Comparison of ENCODE assay signal across 1 cellular context in the genomic region with DNA sequence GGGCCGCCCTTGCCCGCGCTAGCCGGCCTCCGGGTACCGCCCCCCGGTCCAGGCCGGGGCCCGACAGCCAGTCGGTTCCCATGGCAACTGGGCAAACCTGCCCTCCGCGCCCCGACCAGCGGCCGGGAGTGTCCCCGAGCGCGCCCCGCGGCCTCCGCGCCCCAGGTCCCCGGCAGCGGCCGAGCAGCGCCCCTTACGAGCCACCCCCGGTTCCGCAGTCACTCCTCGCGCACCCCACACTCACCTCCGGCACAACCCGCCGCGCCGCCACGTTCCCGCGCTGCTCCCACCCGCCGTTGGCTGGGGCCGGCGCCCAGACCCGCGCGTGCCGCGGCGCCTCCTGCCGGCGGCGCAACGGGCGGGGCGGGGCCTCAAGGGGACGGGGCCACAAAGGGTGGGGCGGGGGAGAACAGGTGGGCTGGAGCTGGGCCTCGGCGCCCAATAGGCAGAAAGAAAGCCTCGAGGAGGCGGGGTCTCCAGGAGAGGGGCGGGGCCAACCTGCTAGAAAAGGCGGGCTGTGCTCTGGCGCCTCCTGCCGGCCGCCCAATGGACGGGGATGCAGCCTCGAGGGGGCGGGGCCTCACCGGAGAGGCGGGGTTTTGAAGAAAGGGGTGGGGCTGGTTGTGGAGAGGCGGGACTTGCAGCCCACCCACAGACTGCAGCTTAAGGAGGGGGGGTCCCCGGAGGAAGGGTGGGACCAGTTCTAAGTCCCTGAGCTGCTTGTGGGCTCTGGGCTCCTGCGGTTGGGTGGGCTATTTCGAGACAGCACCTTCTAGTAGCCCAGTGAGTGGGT.
TF ChIP-seq lines count a peak whose summit lies in the region.

A gene with protein sequence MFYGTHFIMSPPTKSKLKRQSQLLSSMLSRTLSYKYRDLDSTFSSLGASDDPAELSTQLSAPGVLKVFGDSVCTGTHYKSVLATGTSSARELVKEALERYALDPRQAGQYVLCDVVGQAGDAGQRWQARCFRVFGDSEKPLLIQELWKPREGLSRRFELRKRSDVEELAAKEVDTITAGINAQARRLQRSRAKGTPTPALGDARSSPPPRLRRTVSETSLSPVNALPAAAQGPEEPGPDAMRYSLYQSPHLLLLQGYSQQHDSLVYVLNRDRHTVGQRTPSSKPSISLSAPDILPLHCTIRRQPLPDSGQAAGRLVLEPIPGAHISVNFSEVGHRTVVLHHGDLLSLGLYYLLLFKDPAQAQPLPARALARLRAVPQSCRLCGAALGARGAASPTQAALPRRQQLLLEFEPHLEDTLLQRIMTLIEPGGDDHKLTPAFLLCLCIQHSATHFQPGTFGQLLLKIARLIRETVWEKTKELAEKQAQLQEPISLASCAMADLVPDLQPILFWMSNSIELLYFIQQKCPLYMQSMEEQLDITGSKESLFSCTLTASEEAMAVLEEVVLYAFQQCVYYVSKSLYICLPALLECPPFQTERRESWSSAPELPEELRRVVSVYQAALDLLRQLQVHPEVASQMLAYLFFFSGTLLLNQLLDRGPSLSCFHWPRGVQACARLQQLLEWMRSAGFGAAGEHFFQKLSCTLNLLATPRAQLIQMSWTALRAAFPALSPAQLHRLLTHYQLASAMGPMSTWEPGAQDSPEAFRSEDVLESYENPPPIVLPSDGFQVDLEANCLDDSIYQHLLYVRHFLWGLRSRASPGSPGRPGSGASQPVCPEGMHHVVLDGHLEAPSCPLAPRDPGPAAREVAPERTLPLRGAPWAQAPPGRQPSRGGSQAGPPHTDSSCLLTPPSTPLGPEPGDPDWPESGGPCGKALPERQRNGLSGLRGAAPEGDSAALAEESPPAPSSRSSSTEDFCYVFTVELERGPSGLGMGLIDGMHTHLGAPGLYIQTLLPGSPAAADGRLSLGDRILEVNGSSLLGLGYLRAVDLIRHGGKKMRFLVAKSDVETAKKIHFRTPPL (minus strand): TSS at position 365 of the 793 bp plus-strand sequence. CDS start 5,577 bp downstream, outside the sequence.

TF ChIP-seq in SK-N-SH, 30 proteins besides CTCF, POLR2A, EP300 and RAD21:
- TF ChIP-seq SMC3 (IDR thresholded peaks at IDR 0.05; ENCODE audit: low read depth, low read length) (peak; percentile 82), NFIC (IDR thresholded peaks at IDR 0.05; ENCODE audit: borderline replicate concordance) (no peak), FOSL2 (IDR thresholded peaks at IDR 0.05; ENCODE audit: borderline replicate concordance, low read depth) (no peak), ELF1 (IDR thresholded peaks at IDR 0.05) (no peak), RFX5 (IDR thresholded peaks at IDR 0.05; ENCODE audit: low read length) (peak; percentile 48; the same call in 1 of the 2 replicates), GABPA (IDR thresholded peaks at IDR 0.05; ENCODE audit: low read depth) (no peak), MXI1 (IDR thresholded peaks at IDR 0.05; ENCODE audit: low read depth, low read length) (peak; percentile 76)
- TF ChIP-seq, protein P1, sequence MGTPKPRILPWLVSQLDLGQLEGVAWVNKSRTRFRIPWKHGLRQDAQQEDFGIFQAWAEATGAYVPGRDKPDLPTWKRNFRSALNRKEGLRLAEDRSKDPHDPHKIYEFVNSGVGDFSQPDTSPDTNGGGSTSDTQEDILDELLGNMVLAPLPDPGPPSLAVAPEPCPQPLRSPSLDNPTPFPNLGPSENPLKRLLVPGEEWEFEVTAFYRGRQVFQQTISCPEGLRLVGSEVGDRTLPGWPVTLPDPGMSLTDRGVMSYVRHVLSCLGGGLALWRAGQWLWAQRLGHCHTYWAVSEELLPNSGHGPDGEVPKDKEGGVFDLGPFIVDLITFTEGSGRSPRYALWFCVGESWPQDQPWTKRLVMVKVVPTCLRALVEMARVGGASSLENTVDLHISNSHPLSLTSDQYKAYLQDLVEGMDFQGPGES (IDR thresholded peaks at IDR 0.05; ENCODE audit: low read depth, low read length): no peak
- TF ChIP-seq, protein P2, sequence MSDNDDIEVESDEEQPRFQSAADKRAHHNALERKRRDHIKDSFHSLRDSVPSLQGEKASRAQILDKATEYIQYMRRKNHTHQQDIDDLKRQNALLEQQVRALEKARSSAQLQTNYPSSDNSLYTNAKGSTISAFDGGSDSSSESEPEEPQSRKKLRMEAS (IDR thresholded peaks at IDR 0.05; ENCODE audit: low read depth): peak; percentile 29; the same call in 1 of the 2 replicates
- TF ChIP-seq, protein P3, sequence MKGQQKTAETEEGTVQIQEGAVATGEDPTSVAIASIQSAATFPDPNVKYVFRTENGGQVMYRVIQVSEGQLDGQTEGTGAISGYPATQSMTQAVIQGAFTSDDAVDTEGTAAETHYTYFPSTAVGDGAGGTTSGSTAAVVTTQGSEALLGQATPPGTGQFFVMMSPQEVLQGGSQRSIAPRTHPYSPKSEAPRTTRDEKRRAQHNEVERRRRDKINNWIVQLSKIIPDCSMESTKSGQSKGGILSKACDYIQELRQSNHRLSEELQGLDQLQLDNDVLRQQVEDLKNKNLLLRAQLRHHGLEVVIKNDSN (IDR thresholded peaks at IDR 0.05; ENCODE audit: borderline replicate concordance, low read depth): no peak
